Comparison of ENCODE assay signal across 16 cellular contexts in genomic region chr6:117540670-117541069, GRCh38. TPM values are rescaled to one million over a fixed set of nuclear protein-coding genes. Genes with fewer than 3 reads are reported as not detected.
A peak's percentile ranks its signal among the peaks of the same experiment; 100 is the strongest.
DNase-seq lines count a peak whose midpoint lies in the region; ATAC-seq, FAIRE-seq and TF ChIP-seq lines count a peak whose summit lies in the region.
"Had no signal": no experiment of that assay in that cellular context is flagged by ENCODE, and none has a peak within 500 bp of the region (broad histone marks: within the 10 kb centered on the region; RNA-seq: fewer than 3 reads in every experiment).

No MANE protein-coding gene starts in this region.

- TF ChIP-seq EP300 in A549 (IDR thresholded peaks at IDR 0.05): peak in 1 of 2 experiments; percentile 21; a peak in 2 of 5 replicates

- no peak overlapping the region for H3K4me3 ChIP-seq in A549
- H3K4me3 ChIP-seq in fibroblast of mammary gland (ENCODE audit: control insufficient read depth, low read depth, low read length): no peak overlapping the region
- H3K4me3 ChIP-seq: K562, MG63, SK-N-MC had no signal

- no peak for TF ChIP-seq RAD21 in A549 (conservative IDR thresholded peaks at IDR 0.05 in 1 of 2, IDR thresholded peaks at IDR 0.05 in 1 of 2)

- H3K27ac ChIP-seq in A549 (peak overlapping the region; percentile 32 to 71; a peak in 5 of 6 replicates), RWPE1 (peak overlapping the region; percentile 48)
- H3K27ac ChIP-seq: C4-2B, SK-N-MC had no signal

- ATAC-seq in A549: peak; percentile 68 to 85
- ATAC-seq in GM19351 (IDR thresholded peaks at IDR 0.05; ENCODE audit: unreplicated experiment): no peak
- ATAC-seq: K562 had no signal

- POLR2A ChIA-PET in A549 (lab: Yijun Ruan, JAX): interaction anchor here (0.9 to 1.0 kb wide), 2 partner anchors 19 to 52 kb away, joined by 3 read pairs; no protein-coding TSS in a partner anchor
- POLR2A ChIA-PET in RWPE1 (lab: Yijun Ruan, JAX; ENCODE audit: low non-redundant PET): no interaction called here

- peak; percentile 33 to 56 for DNase-seq in A549 (ENCODE audit: low read depth in 1 of 2, low spot score in 1 of 2)
- DNase-seq in HT1080 (ENCODE audit: low read depth): peak; percentile 61
- peak; percentile 90 for DNase-seq in RWPE1 (ENCODE audit: low spot score)
- peak; percentile 69 for DNase-seq in fibroblast of mammary gland (ENCODE audit: low read depth)
- no peak for DNase-seq in NCI-H2029 treated with DMSO at 0.1 percent for 48 hours (lab: John Stamatoyannopoulos, UW)
- DNase-seq in Kasumi-1 (lab: John Stamatoyannopoulos, UW): no peak
- no peak for DNase-seq in GM20000 (ENCODE audit: low spot score)
- DNase-seq: H9, MG63, NCI-H1417, NCI-H2029, NCI-H526 had no signal

- 66% methylated on average over 8 of the region's 8 CpGs for WGBS in A549 (ENCODE audit: missing lambda C conversion rate)

- no peak for FAIRE-seq in A549 (lab: Jason Lieb, UNC)
- FAIRE-seq: K562 had no signal

- no peaks in the 10 kb centered on the region for H3K9me3 ChIP-seq in A549
- H3K9me3 ChIP-seq: MG63 had no signal

- H3K4me2 ChIP-seq in A549: no peak overlapping the region

- no peak for TF ChIP-seq POLR2A in A549 (IDR thresholded peaks at IDR 0.05; ENCODE audit: low read length)

- CTCF ChIA-PET in A549 (lab: Yijun Ruan, JAX): no interaction called here
- CTCF ChIA-PET in RWPE1 (lab: Yijun Ruan, JAX): interaction anchor here (0.6 to 1.1 kb wide), 2 partner anchors 85 to 91 kb away, joined by 3 to 4 read pairs; no protein-coding TSS in a partner anchor

- TF ChIP-seq CTCF in A549 (IDR thresholded peaks at IDR 0.05) (no peak), RWPE1 (conservative IDR thresholded peaks at IDR 0.05; ENCODE audit: low read depth) (no peak), fibroblast of mammary gland (conservative IDR thresholded peaks at IDR 0.05; ENCODE audit: control insufficient read depth, insufficient read depth, low read depth, low read length) (no peak), GM20000 (IDR thresholded peaks at IDR 0.05; ENCODE audit: extremely low read depth, missing control alignments) (no peak)

- peaks cover 79% of the 10 kb centered on the region for H3K4me1 ChIP-seq in A549

TF ChIP-seq in A549, 52 proteins besides CTCF, POLR2A, EP300 and RAD21 (continues in another document):
- TF ChIP-seq KDM5A (IDR thresholded peaks at IDR 0.05): no peak
- TF ChIP-seq MAZ (IDR thresholded peaks at IDR 0.05; ENCODE audit: borderline replicate concordance, low read depth, low read length): no peak
- no peak for TF ChIP-seq BHLHE40 (IDR thresholded peaks at IDR 0.05; ENCODE audit: low read depth, low read length)
- TF ChIP-seq KDM1A (IDR thresholded peaks at IDR 0.05; ENCODE audit: low read depth): no peak
- no peak for TF ChIP-seq RARB (CRISPR knock-in tag; IDR thresholded peaks at IDR 0.05)
- no peak for TF ChIP-seq EHF (CRISPR knock-in tag; IDR thresholded peaks at IDR 0.05)
- no peak for TF ChIP-seq RCOR1 (IDR thresholded peaks at IDR 0.05; ENCODE audit: low read depth, low read length)
- TF ChIP-seq TP53 (CRISPR knock-in tag; IDR thresholded peaks at IDR 0.05): no peak
- TF ChIP-seq HOXB13 (CRISPR knock-in tag; IDR thresholded peaks at IDR 0.05; ENCODE audit: low read depth): no peak
- no peak for TF ChIP-seq JUN (IDR thresholded peaks at IDR 0.05)
- TF ChIP-seq SREBF2 (IDR thresholded peaks at IDR 0.05): no peak
- peak; percentile 29; the same call in 1 of the 2 replicates for TF ChIP-seq JUNB (IDR thresholded peaks at IDR 0.05)
- TF ChIP-seq ZC3H11A (IDR thresholded peaks at IDR 0.05): no peak
- TF ChIP-seq FOSL2 (IDR thresholded peaks at IDR 0.05): no peak
- peak; percentile 60 for TF ChIP-seq FOSL2 (CRISPR knock-in tag; IDR thresholded peaks at IDR 0.05)
- TF ChIP-seq EHMT2 (IDR thresholded peaks at IDR 0.05; ENCODE audit: low read depth): no peak
- no peak for TF ChIP-seq SMC3 (IDR thresholded peaks at IDR 0.05)
- TF ChIP-seq, protein P1, sequence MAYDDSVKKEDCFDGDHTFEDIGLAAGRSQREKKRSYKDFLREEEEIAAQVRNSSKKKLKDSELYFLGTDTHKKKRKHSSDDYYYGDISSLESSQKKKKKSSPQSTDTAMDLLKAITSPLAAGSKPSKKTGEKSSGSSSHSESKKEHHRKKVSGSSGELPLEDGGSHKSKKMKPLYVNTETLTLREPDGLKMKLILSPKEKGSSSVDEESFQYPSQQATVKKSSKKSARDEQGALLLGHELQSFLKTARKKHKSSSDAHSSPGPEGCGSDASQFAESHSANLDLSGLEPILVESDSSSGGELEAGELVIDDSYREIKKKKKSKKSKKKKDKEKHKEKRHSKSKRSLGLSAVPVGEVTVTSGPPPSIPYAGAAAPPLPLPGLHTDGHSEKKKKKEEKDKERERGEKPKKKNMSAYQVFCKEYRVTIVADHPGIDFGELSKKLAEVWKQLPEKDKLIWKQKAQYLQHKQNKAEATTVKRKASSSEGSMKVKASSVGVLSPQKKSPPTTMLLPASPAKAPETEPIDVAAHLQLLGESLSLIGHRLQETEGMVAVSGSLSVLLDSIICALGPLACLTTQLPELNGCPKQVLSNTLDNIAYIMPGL (CRISPR knock-in tag; IDR thresholded peaks at IDR 0.05; ENCODE audit: borderline replicate concordance): no peak
- TF ChIP-seq CBX2 (IDR thresholded peaks at IDR 0.05; ENCODE audit: borderline replicate concordance, low read depth): no peak
- 0 out of 2 replicates have a peak, but pooled peaks have one; percentile 9 for TF ChIP-seq HES2 (IDR thresholded peaks at IDR 0.05)
- peak; percentile 63 to 82; a peak in 3 of 4 replicates for TF ChIP-seq CEBPB (IDR thresholded peaks at IDR 0.05)
- TF ChIP-seq REST (IDR thresholded peaks at IDR 0.05): no peak
- no peak for TF ChIP-seq NPAS2 (CRISPR knock-in tag; IDR thresholded peaks at IDR 0.05; ENCODE audit: borderline replicate concordance)
- TF ChIP-seq E2F6 (IDR thresholded peaks at IDR 0.05; ENCODE audit: borderline replicate concordance, low read depth): no peak
- TF ChIP-seq FOXS1 (CRISPR knock-in tag; IDR thresholded peaks at IDR 0.05): no peak
- no peak for TF ChIP-seq ZSCAN20 (CRISPR knock-in tag; IDR thresholded peaks at IDR 0.05)
- no peak for TF ChIP-seq ZFP36 (IDR thresholded peaks at IDR 0.05; ENCODE audit: borderline replicate concordance, partially characterized antibody)
- TF ChIP-seq, protein P2, sequence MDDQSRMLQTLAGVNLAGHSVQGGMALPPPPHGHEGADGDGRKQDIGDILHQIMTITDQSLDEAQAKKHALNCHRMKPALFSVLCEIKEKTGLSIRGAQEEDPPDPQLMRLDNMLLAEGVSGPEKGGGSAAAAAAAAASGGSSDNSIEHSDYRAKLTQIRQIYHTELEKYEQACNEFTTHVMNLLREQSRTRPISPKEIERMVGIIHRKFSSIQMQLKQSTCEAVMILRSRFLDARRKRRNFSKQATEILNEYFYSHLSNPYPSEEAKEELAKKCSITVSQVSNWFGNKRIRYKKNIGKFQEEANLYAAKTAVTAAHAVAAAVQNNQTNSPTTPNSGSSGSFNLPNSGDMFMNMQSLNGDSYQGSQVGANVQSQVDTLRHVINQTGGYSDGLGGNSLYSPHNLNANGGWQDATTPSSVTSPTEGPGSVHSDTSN (IDR thresholded peaks at IDR 0.05): no peak
- peak; percentile 51; the same call in 1 of the 2 replicates for TF ChIP-seq NFE2L2 (conservative IDR thresholded peaks at IDR 0.05; ENCODE audit: low read length)

RNA-seq across cellular contexts. Expression of gene DCBLD1, which starts 58.2 kb away (rescaled TPM):
- polyA plus RNA-seq in A549 (2011; rRNA removed) (39.3 and 49.1 TPM in 2 replicates), A549 (2017; fragmentation: RNase III; extraction: RNeasy Plus Mini Kit Qiagen cat#74134 plus additional on column Dnase treatment) (48.0 to 60.4 TPM (median 58.4 TPM) in 3 replicates)
- polyA plus RNA-seq in A549 (2012; cell fraction: cytosol; rRNA removed): 14.1 and 18.1 TPM in 2 replicates
- 37.0 and 37.9 TPM in 2 replicates for polyA plus RNA-seq in A549 (2012; cell fraction: nucleus; rRNA removed)
- polyA minus RNA-seq in A549 (2011; rRNA and poly(A)+ RNA removed): 31.1 and 35.7 TPM in 2 replicates
- total RNA-seq in HT1080 (2014; rRNA removed; shearing (Covaris generic)): 29.5 and 30.7 TPM in 2 replicates
- polyA plus RNA-seq in HT1080 (2015; cell fraction: cytosol; rRNA removed): 20.3 and 25.8 TPM in 2 replicates
- polyA plus RNA-seq in HT1080 (2015; cell fraction: nucleus; rRNA removed): 38.8 and 55.1 TPM in 2 replicates

Comparison
In these comparisons a context has a peak if more than half of its experiments do, and no peak if none do; other contexts are left out.
1. DNase-seq: peak in A549 (2 of 2), HT1080 (single experiment), RWPE1 (single experiment) and fibroblast of mammary gland (single experiment); none in NCI-H2029 treated with DMSO at 0.1 percent for 48 hours (single experiment), Kasumi-1 (0 of 2) and GM20000 (single experiment).